In the genomic region with DNA sequence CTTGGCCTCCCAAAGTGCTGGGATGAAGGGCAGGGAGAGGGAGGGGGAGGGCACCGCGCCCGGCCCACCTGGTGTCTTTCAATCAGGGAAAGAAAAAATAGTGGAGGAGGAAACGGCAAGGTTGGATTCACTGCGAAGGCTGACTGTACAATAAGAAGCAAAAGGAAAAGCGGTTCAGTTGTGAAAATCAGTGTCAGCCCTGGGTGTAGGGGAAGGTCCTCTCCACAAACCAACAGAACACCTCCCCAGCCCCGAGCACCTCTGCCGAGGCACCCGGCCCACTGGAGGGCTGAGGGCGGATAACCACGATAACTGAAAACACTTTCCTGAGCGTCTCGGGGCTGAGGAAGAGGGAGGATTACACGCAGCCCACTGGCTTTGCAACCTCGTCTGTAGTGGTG, we compare ENCODE assay signal across 8 cellular contexts. TPM values are rescaled to one million over a fixed set of nuclear protein-coding genes. Genes with fewer than 3 reads are reported as not detected.
DNase-seq lines count a peak whose midpoint lies in the region; ATAC-seq, FAIRE-seq and TF ChIP-seq lines count a peak whose summit lies in the region.

No MANE protein-coding gene starts in this region.

- FAIRE-seq in small intestine (lab: Jason Lieb, UNC) = no peak

- intact Hi-C loops in tibial artery (cut with DNase I; ENCODE audit: low total_unique reads) = loop anchor here (10.0 kb wide), 2 partner anchors 172 to 262 kb away; no protein-coding TSS in a partner anchor

- H3K4me3 Mint-ChIP-seq in HFFc6 = peak overlapping the region; percentile 99
- H3K4me3 Mint-ChIP-seq in activated CD8-positive, alpha-beta T cell treated with anti-CD3 and anti-CD28 coated beads, Interleukin-2, amount 10 ng/mL, durations not matched to agents 7 days and 5 days = peak overlapping the region; percentile 65

- peak overlapping the region in 1 of 2 donors; percentile 88 for H3K4me3 ChIP-seq in esophagus (ENCODE audit: low read depth in 1 of 2, low read length in 2 of 2)
- peak overlapping the region in 1 of 2 donors; percentile 88 for H3K4me3 ChIP-seq in small intestine (ENCODE audit: low read depth in 1 of 2, low read length in 2 of 2)
- H3K4me3 ChIP-seq in tibial artery = peak overlapping the region in 1 of 2 donors; percentile 83

- H3K36me3 ChIP-seq in esophagus (ENCODE audit: control insufficient read depth in 2 of 2, insufficient read depth in 2 of 2, low read length in 1 of 2) (peaks cover 5 to 7% of the 10 kb centered on the region in 2 donors), small intestine (ENCODE audit: control insufficient read depth in 2 of 2, insufficient read depth in 2 of 2, low read length in 2 of 2) (peaks cover 0 to 6% of the 10 kb centered on the region in 2 donors), tibial artery (peaks cover 14 to 15% (median 14%) of the 10 kb centered on the region in 3 donors)

- no peaks in the 10 kb centered on the region; the same call in 1 of the 2 replicates for H3K36me3 Mint-ChIP-seq in HFFc6 (ENCODE audit: low read depth)
- H3K36me3 Mint-ChIP-seq in activated CD8-positive, alpha-beta T cell treated with anti-CD3 and anti-CD28 coated beads, Interleukin-2, amount 10 ng/mL, durations not matched to agents 7 days and 5 days (ENCODE audit: low read depth) = peaks cover 8% of the 10 kb centered on the region

- no peak for ATAC-seq in activated CD8-positive, alpha-beta T cell treated with anti-CD3 and anti-CD28 coated beads, Interleukin-2, amount 10 ng/mL, durations not matched to agents 7 days and 5 days
- no peak for ATAC-seq in HG02852 (IDR thresholded peaks at IDR 0.05; ENCODE audit: unreplicated experiment)
- ATAC-seq in HG03460 (IDR thresholded peaks at IDR 0.05; ENCODE audit: unreplicated experiment) = no peak

- 48 to 65% methylated on average over 15 of the region's 15 CpGs for WGBS in esophagus, 2 donors
- WGBS in small intestine, 3 donors = 52 to 77% (median 64%) methylated on average over 14 to 15 of the region's 15 CpGs

- H3K4me1 Mint-ChIP-seq in HFFc6 (ENCODE audit: low read depth) = peaks cover 31% of the 10 kb centered on the region
- peaks cover 37% of the 10 kb centered on the region for H3K4me1 Mint-ChIP-seq in activated CD8-positive, alpha-beta T cell treated with anti-CD3 and anti-CD28 coated beads, Interleukin-2, amount 10 ng/mL, durations not matched to agents 7 days and 5 days (ENCODE audit: low read depth)

- CTCF ChIA-PET in activated CD8-positive, alpha-beta T cell treated with anti-CD3 and anti-CD28 coated beads, Interleukin-2, amount 10 ng/mL, durations not matched to agents 7 days and 5 days (lab: Charles Lee) = interaction anchor here (0.8 to 3.5 kb wide), 6 partner anchors 12 to 266 kb away, joined by 3 to 15 read pairs (median 4); no protein-coding TSS in a partner anchor

- H3K9me3 Mint-ChIP-seq in HFFc6 = no peaks in the 10 kb centered on the region
- no peaks in the 10 kb centered on the region for H3K9me3 Mint-ChIP-seq in activated CD8-positive, alpha-beta T cell treated with anti-CD3 and anti-CD28 coated beads, Interleukin-2, amount 10 ng/mL, durations not matched to agents 7 days and 5 days (ENCODE audit: insufficient read depth)

- H3K27me3 ChIP-seq in esophagus (ENCODE audit: control insufficient read depth in 1 of 2, insufficient read depth in 2 of 2, low read length in 2 of 2) (no peaks in the 10 kb centered on the region), small intestine (ENCODE audit: control insufficient read depth in 2 of 2, insufficient read depth in 2 of 2, low read length in 2 of 2) (no peaks in the 10 kb centered on the region), tibial artery (no peaks in the 10 kb centered on the region)

- H3K4me1 ChIP-seq in esophagus (ENCODE audit: control insufficient read depth in 2 of 2, insufficient read depth in 2 of 2, low read length in 1 of 2) (peaks cover 5 to 13% of the 10 kb centered on the region in 2 donors), small intestine (ENCODE audit: control insufficient read depth in 2 of 2, insufficient read depth in 1 of 2, low read depth in 1 of 2, low read length in 1 of 2) (peaks cover 1 to 4% of the 10 kb centered on the region in 2 donors), tibial artery (peaks cover 0 to 39% (median 25%) of the 10 kb centered on the region in 4 donors)

- H3K27ac Mint-ChIP-seq in HFFc6 = peak overlapping the region; percentile 85
- peak overlapping the region; percentile 90 for H3K27ac Mint-ChIP-seq in activated CD8-positive, alpha-beta T cell treated with anti-CD3 and anti-CD28 coated beads, Interleukin-2, amount 10 ng/mL, durations not matched to agents 7 days and 5 days

- TF ChIP-seq CTCF in HFFc6 (IDR thresholded peaks at IDR 0.05) (no peak), tibial artery (IDR thresholded peaks at IDR 0.05) (no peak)

- DNase-seq in HFFc6 = no peak
- peak; percentile 57 for DNase-seq in activated CD8-positive, alpha-beta T cell treated with anti-CD3 and anti-CD28 coated beads, Interleukin-2, amount 10 ng/mL, durations not matched to agents 7 days and 5 days
- no peak for DNase-seq in small intestine
- no peak for DNase-seq in tibial artery
- no peak for DNase-seq in NCI-H1048 (lab: John Stamatoyannopoulos, UW)

- H3K9me3 ChIP-seq in esophagus (ENCODE audit: control insufficient read depth in 2 of 2, insufficient read depth in 1 of 2, low read depth in 1 of 2, low read length in 1 of 2) (no peaks in the 10 kb centered on the region), small intestine (ENCODE audit: control insufficient read depth, low read depth) (no peaks in the 10 kb centered on the region), tibial artery (no peaks in the 10 kb centered on the region)

- H3K27me3 Mint-ChIP-seq in HFFc6 (ENCODE audit: insufficient read depth) = no peaks in the 10 kb centered on the region; the same call in 1 of the 2 replicates
- no peaks in the 10 kb centered on the region for H3K27me3 Mint-ChIP-seq in activated CD8-positive, alpha-beta T cell treated with anti-CD3 and anti-CD28 coated beads, Interleukin-2, amount 10 ng/mL, durations not matched to agents 7 days and 5 days (ENCODE audit: low read depth)

- H3K27ac ChIP-seq in esophagus (ENCODE audit: low read depth in 2 of 2, low read length in 1 of 2) (peak overlapping the region; percentile 94 to 96), small intestine (ENCODE audit: low read depth in 1 of 2, low read length in 1 of 2) (peak overlapping the region; percentile 98 to 99), tibial artery (peak overlapping the region in 1 of 2 donors; percentile 90)

- POLR2A ChIA-PET in activated CD8-positive, alpha-beta T cell treated with anti-CD3 and anti-CD28 coated beads, Interleukin-2, amount 10 ng/mL, durations not matched to agents 7 days and 5 days (lab: Charles Lee) = interaction anchor here (1.0 to 3.4 kb wide), 7 partner anchors 9 to 410 kb away, joined by 3 to 25 read pairs (median 8); no protein-coding TSS in a partner anchor

RNA-seq across cellular contexts. Expression of gene SPG7, which starts 1.4 kb away (rescaled TPM):
- 10 to 100 TPM; 81.5 to 97.0 (median 89.6) TPM for total RNA-seq in HFFc6 (2021; fragmentation: NEBNext Ultra II Directional; extraction: Animal tissue kit (Norgen Biotek cat#: 25700))
- total RNA-seq in activated CD8-positive, alpha-beta T cell treated with anti-CD3 and anti-CD28 coated beads, Interleukin-2, amount 10 ng/mL, durations not matched to agents 7 days and 5 days = 10 to 100 TPM; 94.7 to 98.4 TPM
- polyA plus RNA-seq in esophagus (10 to 100 TPM; 41.9 to 89.3 TPM), small intestine (100 to 1,000 TPM in 2 of 3 donors, 10 to 100 TPM in 1; 89.1 to 245 (median 222) TPM)

RNA-seq across cellular contexts. Expression of gene ANKRD11, which starts 16.4 kb away (rescaled TPM):
- 100 to 1,000 TPM; 110 to 120 (median 116) TPM for total RNA-seq in HFFc6 (2021; fragmentation: NEBNext Ultra II Directional; extraction: Animal tissue kit (Norgen Biotek cat#: 25700))
- 100 to 1,000 TPM; 157 to 175 TPM for total RNA-seq in activated CD8-positive, alpha-beta T cell treated with anti-CD3 and anti-CD28 coated beads, Interleukin-2, amount 10 ng/mL, durations not matched to agents 7 days and 5 days
- polyA plus RNA-seq in esophagus (10 to 100 TPM; 37.1 to 73.5 TPM), small intestine (10 to 100 TPM; 48.4 to 72.1 (median 59.0) TPM)

RNA-seq across cellular contexts. Expression of gene RPL13, which starts 53.7 kb away (rescaled TPM):
- total RNA-seq in HFFc6 (2021; fragmentation: NEBNext Ultra II Directional; extraction: Animal tissue kit (Norgen Biotek cat#: 25700)) = 1,000 to 10,000 TPM; 1,572 to 1,808 (median 1,628) TPM
- total RNA-seq in activated CD8-positive, alpha-beta T cell treated with anti-CD3 and anti-CD28 coated beads, Interleukin-2, amount 10 ng/mL, durations not matched to agents 7 days and 5 days = 1,000 to 10,000 TPM; 1,842 to 1,844 TPM
- polyA plus RNA-seq in esophagus = 1,000 to 10,000 TPM; 4,316 to 5,851 TPM
- polyA plus RNA-seq in small intestine = 1,000 to 10,000 TPM; 3,166 to 8,355 (median 7,366) TPM
